20 cellular contexts compared by ENCODE assay signal in genomic region chr10:76769587-76769986, GRCh38.
"Had no signal": no experiment of that assay in that cellular context is flagged by ENCODE, and none has a peak within 500 bp of the region (broad histone marks: within the 10 kb centered on the region; RNA-seq: fewer than 3 reads in every experiment).

No MANE protein-coding gene starts in this region.

- H3K9me3 ChIP-seq: MG63, SK-N-SH had no signal

- H3K9ac ChIP-seq: SK-N-SH had no signal

- H3K27me3 ChIP-seq: MG63 had no signal

- DNase-seq: IMR-90, Karpas-422, KG1, MG63, NCI-H1092, NCI-H1105 treated with DMSO at 0.1 percent for 48 hours, NCI-H1417 treated with DMSO at 0.1 percent for 48 hours, NCI-H1694 treated with DMSO at 0.1 percent for 48 hours, NCI-H1930, NCI-H2081, NCI-H2107, NCI-H2227 treated with DMSO at 0.1 percent for 48 hours, NCI-H524, NCI-H526 treated with DMSO at 0.1 percent for 48 hours, NCI-H774, Right ventricle myocardium superior, RPMI8226, SIG-M5, SK-N-SH had no signal

- H3K36me3 ChIP-seq: MG63 had no signal

- H3K4me3 ChIP-seq: MG63 had no signal

- ATAC-seq: HepG2 had no signal
